8 cellular contexts compared by ENCODE assay signal in the genomic region with DNA sequence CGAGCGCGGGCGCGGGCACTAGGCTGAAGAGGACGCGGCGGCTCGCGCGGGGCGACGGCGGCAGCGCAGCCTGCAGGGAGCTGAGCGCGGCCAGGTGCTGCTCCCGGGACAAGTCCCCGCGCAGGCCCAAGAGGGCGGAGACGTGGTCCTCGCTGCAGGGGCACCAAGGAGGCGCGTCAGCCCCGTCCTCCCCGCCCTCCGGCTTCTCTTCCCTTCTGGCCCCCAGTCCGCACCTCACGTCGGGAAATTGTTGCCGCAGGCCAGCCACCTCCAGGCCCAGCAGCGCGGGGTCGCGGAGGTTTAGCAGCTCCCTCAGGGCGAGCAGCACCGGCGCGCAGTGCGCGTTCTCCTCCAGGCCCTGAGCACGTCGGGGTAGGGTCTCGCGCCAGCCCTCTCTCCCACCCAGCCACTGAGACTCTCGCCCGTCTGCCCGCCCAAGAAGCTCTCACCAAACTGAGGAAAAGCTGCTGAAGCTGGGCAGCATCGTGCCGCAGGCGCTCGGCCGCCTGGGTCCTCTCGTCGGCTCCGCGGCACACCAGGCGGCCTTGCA. TPM values are rescaled to one million over a fixed set of nuclear protein-coding genes. Genes with fewer than 3 reads are reported as not detected.
A peak's percentile ranks its signal among the peaks of the same experiment; 100 is the strongest.
DNase-seq lines count a peak whose midpoint lies in the region; ATAC-seq and TF ChIP-seq lines count a peak whose summit lies in the region.

No MANE protein-coding gene starts in this region.

- peaks cover 10% of the 10 kb centered on the region for H3K79me1 ChIP-seq in trophoblast cell (ENCODE audit: low read length)

- peak overlapping the region; percentile 13 for H3K18ac ChIP-seq in trophoblast cell (ENCODE audit: low read length)

- H3K9ac ChIP-seq in trophoblast cell (ENCODE audit: low read length): no peak overlapping the region

- H3K27ac Mint-ChIP-seq in activated naive CD4-positive, alpha-beta T cell treated with anti-CD3 and anti-CD28 coated beads, Interleukin-2, amount 50 U/mL, for 72 hours: no peak overlapping the region

- peaks cover 26 to 38% of the 10 kb centered on the region in 2 experiments for H3K4me1 ChIP-seq in trophoblast cell (ENCODE audit: control insufficient read depth in 1 of 2, insufficient read depth in 2 of 2, low read length in 2 of 2)

- no peak overlapping the region for H3K14ac ChIP-seq in trophoblast cell (ENCODE audit: low read length)

- WGBS in trophoblast cell (ENCODE audit: extremely low coverage, insufficient coverage, insufficient read length): no CpG with 5 or more reads among the region's 59 CpGs

- TF ChIP-seq CTCF in fibroblast of mammary gland (conservative IDR thresholded peaks at IDR 0.05; ENCODE audit: control insufficient read depth, insufficient read depth, low read depth, low read length): no peak

- no peak overlapping the region for H4K12ac ChIP-seq in trophoblast cell (ENCODE audit: low read depth, low read length)

- H4K91ac ChIP-seq in trophoblast cell (ENCODE audit: low read depth, low read length): no peak overlapping the region

- H2AK5ac ChIP-seq in trophoblast cell (ENCODE audit: low read length): no peak overlapping the region

- no peak overlapping the region for H3K27ac ChIP-seq in trophoblast cell (ENCODE audit: low read depth, low read length)

- H3K4me2 ChIP-seq in trophoblast cell (ENCODE audit: low read length): peak overlapping the region; percentile 85

- peaks cover 3% of the 10 kb centered on the region for H3K27me3 ChIP-seq in trophoblast cell (ENCODE audit: insufficient read depth, low read length)

- H3K9me3 Mint-ChIP-seq in activated naive CD4-positive, alpha-beta T cell treated with anti-CD3 and anti-CD28 coated beads, Interleukin-2, amount 50 U/mL, for 72 hours: no peaks in the 10 kb centered on the region

- H3K4me3 ChIP-seq in fibroblast of mammary gland (ENCODE audit: control insufficient read depth, low read depth, low read length): peak overlapping the region; percentile 69
- peak overlapping the region; percentile 95 for H3K4me3 ChIP-seq in trophoblast cell (ENCODE audit: low read depth, low read length)

- H2BK5ac ChIP-seq in trophoblast cell (ENCODE audit: low read depth, low read length, poor library complexity): no peak overlapping the region

- peak; percentile 5 to 12 for ATAC-seq in activated naive CD4-positive, alpha-beta T cell treated with anti-CD3 and anti-CD28 coated beads, Interleukin-2, amount 50 U/mL, for 72 hours

- no peak overlapping the region for H4K8ac ChIP-seq in trophoblast cell (ENCODE audit: low read depth, low read length)

- no peak for DNase-seq in activated naive CD4-positive, alpha-beta T cell treated with anti-CD3 and anti-CD28 coated beads, Interleukin-2, amount 50 U/mL, for 72 hours (ENCODE audit: low spot score in 2 of 2)
- no peak for DNase-seq in activated naive CD4-positive, alpha-beta T cell (lab: John Stamatoyannopoulos, UW)
- DNase-seq in RPMI8226 (peak; percentile 68), fibroblast of mammary gland (ENCODE audit: low read depth) (no peak), trophoblast cell (no peak), HuH-7.5 (ENCODE audit: low spot score) (no peak), COLO829 (ENCODE audit: low spot score) (no peak), dermis blood vessel endothelial cell (no peak)

- H3K9me3 ChIP-seq in trophoblast cell (ENCODE audit: insufficient read depth, low read depth, low read length): peaks cover 9% of the 10 kb centered on the region

- H3K23ac ChIP-seq in trophoblast cell (ENCODE audit: low read length): no peak overlapping the region

- H3K36me3 ChIP-seq in trophoblast cell (ENCODE audit: control insufficient read depth in 1 of 2, insufficient read depth in 2 of 2, low read length in 2 of 2): no peaks in the 10 kb centered on the region

- H3K79me2 ChIP-seq in trophoblast cell (ENCODE audit: control insufficient read depth, insufficient read depth, low read length, poor library complexity): peaks cover 4% of the 10 kb centered on the region

- no peak overlapping the region for H2AFZ ChIP-seq in trophoblast cell (ENCODE audit: insufficient read depth, low read length, poor library complexity)

- H2BK120ac ChIP-seq in trophoblast cell (ENCODE audit: insufficient read depth, low read length, poor library complexity): no peak overlapping the region

- no peaks in the 10 kb centered on the region for H3K36me3 Mint-ChIP-seq in activated naive CD4-positive, alpha-beta T cell treated with anti-CD3 and anti-CD28 coated beads, Interleukin-2, amount 50 U/mL, for 72 hours

- no peak overlapping the region for H2BK12ac ChIP-seq in trophoblast cell (ENCODE audit: low read length)

- no peak overlapping the region for H3K4ac ChIP-seq in trophoblast cell (ENCODE audit: low read depth, low read length)

RNA-seq across cellular contexts. Expression of gene MATCAP1, which starts 0.8 kb away (rescaled TPM):
- total RNA-seq in activated naive CD4-positive, alpha-beta T cell treated with anti-CD3 and anti-CD28 coated beads, Interleukin-2, amount 50 U/mL, for 72 hours: 10 to 100 TPM; 26.3 to 63.5 TPM
- polyA plus RNA-seq in trophoblast cell (2013): 14.8 and 15.3 TPM in 2 replicates
- 7.1 and 11.4 TPM in 2 replicates for total RNA-seq in dermis blood vessel endothelial cell

RNA-seq across cellular contexts. Expression of gene EXOC3L1, which starts 5.4 kb away (rescaled TPM):
- under 1 TPM in 1 of 2 donors, not detected in 1; 0.36 TPM for total RNA-seq in activated naive CD4-positive, alpha-beta T cell treated with anti-CD3 and anti-CD28 coated beads, Interleukin-2, amount 50 U/mL, for 72 hours
- 0.21 and 0.33 TPM in 2 replicates for polyA plus RNA-seq in trophoblast cell (2013)
- total RNA-seq in dermis blood vessel endothelial cell: 45.8 and 50.7 TPM in 2 replicates

RNA-seq across cellular contexts. Expression of gene E2F4, which starts 7.4 kb away (rescaled TPM):
- total RNA-seq in activated naive CD4-positive, alpha-beta T cell treated with anti-CD3 and anti-CD28 coated beads, Interleukin-2, amount 50 U/mL, for 72 hours: 100 to 1,000 TPM in 1 of 2 donors, 10 to 100 TPM in 1; 71.7 to 104 TPM
- polyA plus RNA-seq in trophoblast cell (2013): 33.7 and 35.5 TPM in 2 replicates
- 93.1 and 104 TPM in 2 replicates for total RNA-seq in dermis blood vessel endothelial cell

RNA-seq across cellular contexts. Expression of gene NOL3, which starts 14.2 kb away (rescaled TPM):
- 10 to 100 TPM in 1 of 2 donors, 1 to 10 TPM in 1; 9.2 to 43.4 TPM for total RNA-seq in activated naive CD4-positive, alpha-beta T cell treated with anti-CD3 and anti-CD28 coated beads, Interleukin-2, amount 50 U/mL, for 72 hours
- 4.9 and 5.2 TPM in 2 replicates for polyA plus RNA-seq in trophoblast cell (2013)
- 8.6 and 8.8 TPM in 2 replicates for total RNA-seq in dermis blood vessel endothelial cell

RNA-seq across cellular contexts. Expression of gene ELMO3, which starts 14.4 kb away (rescaled TPM):
- 1 to 10 TPM; 4.0 to 7.0 TPM for total RNA-seq in activated naive CD4-positive, alpha-beta T cell treated with anti-CD3 and anti-CD28 coated beads, Interleukin-2, amount 50 U/mL, for 72 hours
- 2.8 and 3.1 TPM in 2 replicates for polyA plus RNA-seq in trophoblast cell (2013)
- 0.74 and 1.9 TPM in 2 replicates for total RNA-seq in dermis blood vessel endothelial cell

Comparison
In these comparisons a context has a peak if more than half of its experiments do, and no peak if none do; other contexts are left out.
1. RNA of gene EXOC3L1, which starts 5.4 kb away (total RNA-seq): 45.8 to 50.7 TPM in dermis blood vessel endothelial cell; 0.36 TPM in activated naive CD4-positive, alpha-beta T cell treated with anti-CD3 and anti-CD28 coated beads, Interleukin-2, amount 50 U/mL, for 72 hours; every median in the first group is over 10 times any median in the second.